ENCODE assay signal across 8 cellular contexts in the genomic region with DNA sequence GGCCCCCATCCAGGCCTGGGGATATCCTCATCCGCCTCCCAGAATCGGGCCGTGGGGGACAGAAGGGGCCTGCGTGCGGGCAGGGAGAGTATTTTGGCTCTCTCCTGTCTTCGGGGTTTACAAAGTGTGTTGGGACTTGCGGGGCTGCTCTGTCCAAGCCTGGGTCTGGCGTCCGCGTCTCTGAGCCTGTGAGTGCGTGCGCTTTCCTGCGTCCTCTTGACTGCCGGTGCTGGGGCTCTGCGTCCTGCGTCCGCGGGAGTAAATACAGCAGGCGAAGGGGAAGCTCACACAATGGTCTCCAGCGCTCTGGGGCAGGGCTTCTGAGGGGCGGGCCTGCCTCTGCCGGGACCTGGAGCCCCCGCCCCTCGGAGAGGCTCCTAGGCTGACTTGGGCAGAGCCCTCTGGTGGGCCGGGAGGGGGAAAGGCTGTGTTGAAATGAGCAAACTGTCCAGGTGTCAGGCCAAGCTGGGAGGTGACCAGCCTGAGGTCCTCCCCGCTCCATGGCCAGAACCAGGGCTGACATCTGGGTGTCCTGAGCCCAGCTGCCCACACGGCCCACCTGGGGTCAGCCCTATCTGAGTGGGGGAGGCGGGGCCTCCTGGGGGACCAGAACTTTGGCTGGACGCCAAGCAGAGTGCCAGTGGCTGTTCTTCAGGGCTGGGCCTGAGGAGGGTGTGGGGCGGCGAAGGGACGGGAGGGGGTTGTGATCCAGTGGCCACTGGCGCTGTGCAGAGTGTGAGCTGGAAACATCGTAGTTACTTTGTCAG.
A peak's percentile ranks its signal among the peaks of the same experiment; 100 is the strongest.
DNase-seq lines count a peak whose midpoint lies in the region; ATAC-seq and TF ChIP-seq lines count a peak whose summit lies in the region.

No MANE protein-coding gene starts in this region.

- H3K4me1 Mint-ChIP-seq in activated T-helper 2 cell treated with anti-CD3 and anti-CD28 coated beads, Interferon-gamma antibody, Interleukin-2, Interleukin-4, amounts not matched to agents 10 μg/mL and 5 μg/mL and 100 μg/mL, durations not matched to agents 14 hours and 24 hours and 36 hours (ENCODE audit: low read depth): peaks cover 52% of the 10 kb centered on the region
- peaks cover 43 to 70% (median 66%) of the 10 kb centered on the region in 3 donors for H3K4me1 Mint-ChIP-seq in naive B cell
- H3K4me1 Mint-ChIP-seq in stimulated activated naive CD8-positive, alpha-beta T cell treated with anti-CD3 and anti-CD28 coated beads, Interleukin-15, Interleukin-2, amounts not matched to agents 100 ng/mL and 50 ng/mL, for 24 hours (ENCODE audit: low read depth): peaks cover 70% of the 10 kb centered on the region

- peak overlapping the region; percentile 96 for H3K27ac Mint-ChIP-seq in activated T-helper 2 cell treated with anti-CD3 and anti-CD28 coated beads, Interferon-gamma antibody, Interleukin-2, Interleukin-4, amounts not matched to agents 10 μg/mL and 5 μg/mL and 100 μg/mL, durations not matched to agents 14 hours and 24 hours and 36 hours
- peak overlapping the region; percentile 82 to 98 (median 96) for H3K27ac Mint-ChIP-seq in naive B cell
- H3K27ac Mint-ChIP-seq in stimulated activated naive CD8-positive, alpha-beta T cell treated with anti-CD3 and anti-CD28 coated beads, Interleukin-15, Interleukin-2, amounts not matched to agents 100 ng/mL and 50 ng/mL, for 24 hours: peak overlapping the region; percentile 90

- peaks cover 18% of the 10 kb centered on the region for H3K36me3 Mint-ChIP-seq in activated T-helper 2 cell treated with anti-CD3 and anti-CD28 coated beads, Interferon-gamma antibody, Interleukin-2, Interleukin-4, amounts not matched to agents 10 μg/mL and 5 μg/mL and 100 μg/mL, durations not matched to agents 14 hours and 24 hours and 36 hours (ENCODE audit: low read depth)
- no peaks in the 10 kb centered on the region for H3K36me3 Mint-ChIP-seq in naive B cell
- no peaks in the 10 kb centered on the region for H3K36me3 Mint-ChIP-seq in stimulated activated naive CD8-positive, alpha-beta T cell treated with anti-CD3 and anti-CD28 coated beads, Interleukin-15, Interleukin-2, amounts not matched to agents 100 ng/mL and 50 ng/mL, for 24 hours (ENCODE audit: low read depth)

- no peaks in the 10 kb centered on the region for H3K27me3 Mint-ChIP-seq in activated T-helper 2 cell treated with anti-CD3 and anti-CD28 coated beads, Interferon-gamma antibody, Interleukin-2, Interleukin-4, amounts not matched to agents 10 μg/mL and 5 μg/mL and 100 μg/mL, durations not matched to agents 14 hours and 24 hours and 36 hours (ENCODE audit: low read depth)
- no peaks in the 10 kb centered on the region for H3K27me3 Mint-ChIP-seq in naive B cell
- no peaks in the 10 kb centered on the region for H3K27me3 Mint-ChIP-seq in stimulated activated naive CD8-positive, alpha-beta T cell treated with anti-CD3 and anti-CD28 coated beads, Interleukin-15, Interleukin-2, amounts not matched to agents 100 ng/mL and 50 ng/mL, for 24 hours

- peak overlapping the region; percentile 88 for H3K4me3 Mint-ChIP-seq in activated T-helper 2 cell treated with anti-CD3 and anti-CD28 coated beads, Interferon-gamma antibody, Interleukin-2, Interleukin-4, amounts not matched to agents 10 μg/mL and 5 μg/mL and 100 μg/mL, durations not matched to agents 14 hours and 24 hours and 36 hours (ENCODE audit: low read depth)
- peak overlapping the region; percentile 91 to 100 (median 98) for H3K4me3 Mint-ChIP-seq in naive B cell
- H3K4me3 Mint-ChIP-seq in stimulated activated naive CD8-positive, alpha-beta T cell treated with anti-CD3 and anti-CD28 coated beads, Interleukin-15, Interleukin-2, amounts not matched to agents 100 ng/mL and 50 ng/mL, for 24 hours: peak overlapping the region; percentile 82

- ATAC-seq in naive B cell (ENCODE audit: low read depth in 2 of 2): peak; percentile 80 to 82
- no peak for ATAC-seq in GM21360 (IDR thresholded peaks at IDR 0.05; ENCODE audit: unreplicated experiment)
- ATAC-seq in HG02870 (IDR thresholded peaks at IDR 0.05; ENCODE audit: unreplicated experiment): no peak

- DNase-seq in GM12864 (ENCODE audit: low read depth) (no peak), NCI-H69 (lab: John Stamatoyannopoulos, UW) (peak; percentile 75), fibroblast of gingiva (ENCODE audit: low read depth) (peak; percentile 91), naive B cell (peak; percentile 70)
- DNase-seq in activated T-helper 2 cell treated with anti-CD3 and anti-CD28 coated beads, Interferon-gamma antibody, Interleukin-2, Interleukin-4, amounts not matched to agents 10 μg/mL and 5 μg/mL and 100 μg/mL, durations not matched to agents 14 hours and 24 hours and 36 hours (ENCODE audit: low spot score): peak; percentile 77

- intact Hi-C loops in activated T-helper 2 cell treated with anti-CD3 and anti-CD28 coated beads, Interferon-gamma antibody, Interleukin-2, Interleukin-4, amounts not matched to agents 10 μg/mL and 5 μg/mL and 100 μg/mL, durations not matched to agents 14 hours and 24 hours and 36 hours (cut with micrococcal nuclease): loop anchor here (1.0 to 10.0 kb wide), 4 partner anchors 15 to 580 kb away; a partner anchor contains a TSS

- no peaks in the 10 kb centered on the region for H3K9me3 Mint-ChIP-seq in activated T-helper 2 cell treated with anti-CD3 and anti-CD28 coated beads, Interferon-gamma antibody, Interleukin-2, Interleukin-4, amounts not matched to agents 10 μg/mL and 5 μg/mL and 100 μg/mL, durations not matched to agents 14 hours and 24 hours and 36 hours
- H3K9me3 Mint-ChIP-seq in naive B cell: no peaks in the 10 kb centered on the region
- no peaks in the 10 kb centered on the region for H3K9me3 Mint-ChIP-seq in stimulated activated naive CD8-positive, alpha-beta T cell treated with anti-CD3 and anti-CD28 coated beads, Interleukin-15, Interleukin-2, amounts not matched to agents 100 ng/mL and 50 ng/mL, for 24 hours

- peak overlapping the region; percentile 59 for H3K4me3 ChIP-seq in GM12864 (ENCODE audit: low read depth, low read length)

- peak; percentile 4 for TF ChIP-seq CTCF in GM12864 (IDR thresholded peaks at IDR 0.05; ENCODE audit: low read depth, low read length, missing control alignments)

Comparison
In these comparisons a context has a peak if more than half of its experiments do, and no peak if none do; other contexts are left out.
1. ATAC-seq: peak in naive B cell (2 of 2); none in GM21360 (single experiment) and HG02870 (single experiment).
2. Peak in every context shown above with its lines, with median percentiles within 50 percentile points of each other: H3K27ac Mint-ChIP-seq and H3K4me3 Mint-ChIP-seq.